Comparison of ENCODE assay signal across 12 cellular contexts in the genomic region with DNA sequence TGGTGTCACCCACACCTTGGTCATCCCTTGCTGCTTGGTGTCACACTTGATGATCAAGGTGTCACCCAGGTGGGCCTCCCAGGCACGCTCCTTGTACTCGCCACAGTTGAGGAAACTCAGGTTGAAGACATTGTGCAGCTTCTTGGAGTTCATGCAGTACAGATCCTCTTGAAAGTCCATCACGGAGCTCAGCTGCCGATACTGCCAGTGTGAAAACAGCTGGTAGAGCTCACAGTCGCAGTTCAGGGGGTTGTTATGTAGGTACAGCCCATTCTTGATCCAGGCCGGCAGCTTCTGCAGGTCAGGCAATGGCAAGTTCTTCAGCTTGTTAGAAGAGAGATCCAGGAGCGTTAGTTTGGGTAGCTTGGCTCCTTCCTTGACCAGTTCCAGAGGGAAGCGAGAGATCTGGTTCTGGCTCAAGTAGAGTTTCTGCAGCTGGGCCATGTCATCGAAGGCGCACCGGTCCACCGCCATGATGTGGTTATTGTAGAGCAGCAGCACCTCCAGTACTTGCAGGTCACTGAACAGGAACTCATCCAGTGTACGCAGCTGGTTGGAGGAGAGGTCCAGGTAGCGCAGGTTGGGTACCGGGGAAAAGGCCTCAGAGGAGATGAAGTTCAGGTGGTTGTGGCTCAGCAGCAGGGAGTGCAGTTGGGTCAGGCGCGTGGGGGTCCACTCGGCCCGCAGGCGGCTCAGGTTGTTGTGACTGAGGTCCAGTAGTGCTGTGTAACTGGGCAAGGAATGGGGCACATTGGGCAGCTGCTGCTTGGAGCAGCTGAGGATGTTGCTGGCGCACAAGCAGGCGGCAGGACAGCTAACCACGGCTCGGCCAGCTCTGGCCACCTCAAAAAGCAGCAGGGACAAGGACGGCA. TPM values are rescaled to one million over a fixed set of nuclear protein-coding genes. Genes with fewer than 3 reads are reported as not detected.
DNase-seq lines count a peak whose midpoint lies in the region; TF ChIP-seq lines count a peak whose summit lies in the region.
"Had no signal": no experiment of that assay in that cellular context is flagged by ENCODE, and none has a peak within 500 bp of the region (broad histone marks: within the 10 kb centered on the region; RNA-seq: fewer than 3 reads in every experiment).

No MANE protein-coding gene starts in this region.

- H3K36me3 ChIP-seq in BLaER1 (0 out of 2 replicates have a peak, but pooled peaks cover 8% of the 10 kb centered on the region), neural cell (ENCODE audit: insufficient read depth, low read length) (no peaks in the 10 kb centered on the region), SK-N-SH (replicated peaks in 1 of 2; ENCODE audit: control insufficient read depth in 1 of 2, insufficient read depth in 2 of 2, low read length in 1 of 2) (no peaks in the 10 kb centered on the region)
- H3K36me3 ChIP-seq: brain microvascular endothelial cell, HAP-1 had no signal

- H2AFZ ChIP-seq in neural cell (ENCODE audit: low read depth, low read length) (no peak overlapping the region), SK-N-SH (ENCODE audit: low read depth) (no peak overlapping the region)

- DNase-seq in Calu3 (no peak), chondrocyte (ENCODE audit: low spot score) (no peak), UCSD-AML1 (lab: John Stamatoyannopoulos, UW; ENCODE audit: unreplicated experiment) (no peak), HK-2 (ENCODE audit: unreplicated experiment) (no peak), SK-N-SH (no peak), NCI-H2227 treated with DMSO at 0.1 percent for 48 hours (lab: John Stamatoyannopoulos, UW) (no peak)
- DNase-seq: brain microvascular endothelial cell had no signal

- H4K20me1 ChIP-seq in BLaER1 (no peaks in the 10 kb centered on the region), neural cell (ENCODE audit: insufficient read depth) (no peaks in the 10 kb centered on the region), SK-N-SH (ENCODE audit: insufficient read depth) (no peaks in the 10 kb centered on the region)

- peak overlapping the region; percentile 64 for H3K4me3 Mint-ChIP-seq in Calu3 (ENCODE audit: low read depth, unreplicated experiment)
- H3K4me3 Mint-ChIP-seq in chondrocyte (ENCODE audit: unreplicated experiment) = peak overlapping the region; percentile 76

- CTCF ChIA-PET in Calu3 (lab: Charles Lee) = interaction anchor here (0.5 kb wide), 1 partner anchor 12 kb away, joined by 8 read pairs; no protein-coding TSS in a partner anchor
- CTCF ChIA-PET in SK-N-SH (lab: Yijun Ruan, JAX) = interaction anchor here (1.2 to 40.2 kb wide), 5 partner anchors 9 to 142 kb away, joined by 3 to 1710 read pairs (median 72); a partner anchor contains a TSS

- H3K9me2 ChIP-seq in neural cell (ENCODE audit: insufficient read depth, low read length) (no peaks in the 10 kb centered on the region), SK-N-SH (no peaks in the 10 kb centered on the region)

- H3K79me2 ChIP-seq in neural cell (replicated peaks; ENCODE audit: insufficient read depth, low read length) = no peaks in the 10 kb centered on the region
- H3K79me2 ChIP-seq in SK-N-SH (ENCODE audit: insufficient read depth) = no peaks in the 10 kb centered on the region

- no TSS peak for BruUV-seq in Calu3 (replicated peaks; lab: Mats Ljungman, UMichigan)

- H3K9me3 ChIP-seq in BLaER1 (no peaks in the 10 kb centered on the region), neural cell (ENCODE audit: low read length) (no peaks in the 10 kb centered on the region), SK-N-SH (no peaks in the 10 kb centered on the region)
- H3K9me3 ChIP-seq: HAP-1 had no signal

- POLR2A ChIA-PET in SK-N-SH (lab: Yijun Ruan, JAX) = interaction anchor here (1.0 kb wide), 1 partner anchor 25 kb away, joined by 3 read pairs; a partner anchor contains a TSS

- no peak for TF ChIP-seq CTCF in Calu3 (IDR thresholded peaks at IDR 0.05; ENCODE audit: unreplicated experiment)
- TF ChIP-seq CTCF in chondrocyte (IDR thresholded peaks at IDR 0.05) = no peak
- no peak for TF ChIP-seq CTCF in neural cell (IDR thresholded peaks at IDR 0.05; ENCODE audit: poor library complexity, severe bottlenecking)
- no peak for TF ChIP-seq CTCF in SK-N-SH (IDR thresholded peaks at IDR 0.05)

- peaks cover 9% of the 10 kb centered on the region for H3K4me1 Mint-ChIP-seq in Calu3 (ENCODE audit: low read depth, unreplicated experiment)
- H3K4me1 Mint-ChIP-seq in chondrocyte (ENCODE audit: low read depth) = peaks cover 20% of the 10 kb centered on the region

- 0 out of 2 replicates have a peak overlapping the region, but pooled peaks have one; percentile 81 for H3K4me3 ChIP-seq in BLaER1
- H3K4me3 ChIP-seq in neural cell (ENCODE audit: low read length) = peak overlapping the region; percentile 83
- no peak overlapping the region for H3K4me3 ChIP-seq in SK-N-SH (ENCODE audit: low read depth in 2 of 2, low read length in 1 of 2)

- no peaks in the 10 kb centered on the region for H3K9me3 Mint-ChIP-seq in Calu3 (ENCODE audit: low read depth, unreplicated experiment)
- no peaks in the 10 kb centered on the region for H3K9me3 Mint-ChIP-seq in chondrocyte (ENCODE audit: low read depth)

- intact Hi-C loops in Calu3 (cut with micrococcal nuclease; ENCODE audit: unreplicated experiment) = no loop called here

- TF ChIP-seq EP300 in neural cell (conservative IDR thresholded peaks at IDR 0.05; ENCODE audit: poor library complexity, severe bottlenecking) (no peak), SK-N-SH (IDR thresholded peaks at IDR 0.05; ENCODE audit: borderline replicate concordance in 1 of 2, low read depth in 1 of 2, low read length in 1 of 2) (no peak)

- H3K9ac ChIP-seq in BLaER1 (no peak overlapping the region), neural cell (ENCODE audit: low read length) (no peak overlapping the region), SK-N-SH (no peak overlapping the region)

- H3K27ac ChIP-seq in BLaER1 (no peak overlapping the region), neural cell (ENCODE audit: low read length) (no peak overlapping the region), SK-N-SH (ENCODE audit: low read depth in 2 of 2, low read length in 1 of 2) (no peak overlapping the region)
- H3K27ac ChIP-seq: brain microvascular endothelial cell had no signal

- H3K27me3 ChIP-seq in BLaER1 = no peaks in the 10 kb centered on the region
- no peaks in the 10 kb centered on the region for H3K27me3 ChIP-seq in neural cell (ENCODE audit: insufficient read depth, low read depth, low read length)
- H3K27me3 ChIP-seq in SK-N-SH (ENCODE audit: insufficient read depth) = no peaks in the 10 kb centered on the region; the same call in 1 of the 2 replicates

- H3F3A ChIP-seq in neural cell (ENCODE audit: insufficient read depth, low read length, poor library complexity, severe bottlenecking) (no peaks in the 10 kb centered on the region), SK-N-SH (replicated peaks; ENCODE audit: insufficient read depth) (no peaks in the 10 kb centered on the region)

- H3K27me3 Mint-ChIP-seq in Calu3 (ENCODE audit: unreplicated experiment) = peaks cover 40% of the 10 kb centered on the region
- H3K27me3 Mint-ChIP-seq in chondrocyte (ENCODE audit: low read depth) = peaks cover 5% of the 10 kb centered on the region

- 97% methylated on average over 23 of the region's 25 CpGs for WGBS in SK-N-SH (ENCODE audit: low lambda C conversion rate)

- no peaks in the 10 kb centered on the region for H3K36me3 Mint-ChIP-seq in Calu3 (ENCODE audit: insufficient read depth, unreplicated experiment)
- H3K36me3 Mint-ChIP-seq in chondrocyte (ENCODE audit: low read depth) = no peaks in the 10 kb centered on the region

- H3K4me1 ChIP-seq in BLaER1 (peaks cover 30% of the 10 kb centered on the region), SK-N-SH (ENCODE audit: control insufficient read depth in 1 of 2, insufficient read depth in 2 of 2, low read depth in 1 of 2, low read length in 1 of 2) (peaks cover 0 to 11% of the 10 kb centered on the region in 2 experiments; a peak in 1 of 4 replicates)

- H3K27ac Mint-ChIP-seq in Calu3 (ENCODE audit: unreplicated experiment) (no peak overlapping the region), chondrocyte (ENCODE audit: unreplicated experiment) (no peak overlapping the region)

- H3K4me2 ChIP-seq in BLaER1 (peak overlapping the region; percentile 94), neural cell (ENCODE audit: low read length) (no peak overlapping the region), SK-N-SH (no peak overlapping the region)

- no peak for TF ChIP-seq RAD21 in neural cell (conservative IDR thresholded peaks at IDR 0.05)
- no peak for TF ChIP-seq RAD21 in SK-N-SH (IDR thresholded peaks at IDR 0.05; ENCODE audit: low read length)

TF ChIP-seq in neural cell, 6 proteins besides CTCF, POLR2A, EP300 and RAD21 (continues in another document):
- TF ChIP-seq POLR2AphosphoS5 (IDR thresholded peaks at IDR 0.05) = no peak

RNA-seq across cellular contexts. Expression of a gene that starts 1.3 kb away (rescaled TPM):
- total RNA-seq in Calu3 (2022) = 1.3 and 1.5 TPM in 2 replicates
- 3.1 to 4.6 TPM (median 4.5 TPM) in 3 replicates for total RNA-seq in chondrocyte
- polyA plus RNA-seq in neural cell = 12.0 and 12.6 TPM in 2 replicates
- polyA minus RNA-seq in neural cell = 14.9 and 15.6 TPM in 2 replicates
- 0.93 and 0.95 TPM in 2 replicates for polyA plus RNA-seq in SK-N-SH (2012; rRNA removed)
- 0.85 and 0.94 TPM in 2 replicates for polyA plus RNA-seq in SK-N-SH (2012; cell fraction: cytosol; rRNA removed)
- polyA plus RNA-seq in SK-N-SH (2012; cell fraction: nucleus; rRNA removed) = 0.73 TPM in 2 replicates

RNA-seq across cellular contexts. Expression of a gene that starts 14.3 kb away (rescaled TPM):
- total RNA-seq in Calu3 (2022) = 9.0 and 9.6 TPM in 2 replicates
- 10.2 to 10.8 TPM (median 10.7 TPM) in 3 replicates for total RNA-seq in chondrocyte
- 7.2 and 9.2 TPM in 2 replicates for polyA plus RNA-seq in neural cell
- polyA minus RNA-seq in neural cell = 9.8 and 11.7 TPM in 2 replicates
- 5.4 and 8.9 TPM in 2 replicates for polyA plus RNA-seq in SK-N-SH (2012; rRNA removed)
- polyA plus RNA-seq in SK-N-SH (2012; cell fraction: cytosol; rRNA removed) = 3.5 and 4.9 TPM in 2 replicates
- 13.0 and 13.3 TPM in 2 replicates for polyA plus RNA-seq in SK-N-SH (2012; cell fraction: nucleus; rRNA removed)

RNA-seq across cellular contexts. Expression of a gene that starts 24.5 kb away (rescaled TPM):
- total RNA-seq in Calu3 (2022) (4.3 and 4.5 TPM in 2 replicates), chondrocyte (3.6 to 4.3 TPM (median 4.3 TPM) in 3 replicates)
- polyA plus RNA-seq in neural cell (14.3 and 16.9 TPM in 2 replicates), SK-N-SH (2012; rRNA removed) (3.9 and 4.0 TPM in 2 replicates)
- polyA minus RNA-seq in neural cell = 11.4 and 12.7 TPM in 2 replicates
- 1.5 and 2.7 TPM in 2 replicates for polyA plus RNA-seq in SK-N-SH (2012; cell fraction: cytosol; rRNA removed)
- polyA plus RNA-seq in SK-N-SH (2012; cell fraction: nucleus; rRNA removed) = 12.7 and 20.3 TPM in 2 replicates

RNA-seq across cellular contexts. Expression of a gene that starts 31.4 kb away (rescaled TPM):
- total RNA-seq in Calu3 (2022) (not detected in 2 replicates), chondrocyte (not detected in 3 replicates)
- polyA plus RNA-seq in neural cell (9.7 and 13.2 TPM in 2 replicates), SK-N-SH (2012; rRNA removed) (not detected in 2 replicates)
- 12.4 and 14.1 TPM in 2 replicates for polyA minus RNA-seq in neural cell
- not detected in 2 replicates for polyA plus RNA-seq in SK-N-SH (2012; cell fraction: cytosol; rRNA removed)
- 0.08 TPM in 1 of 2 replicates, not detected in the other for polyA plus RNA-seq in SK-N-SH (2012; cell fraction: nucleus; rRNA removed)
- total RNA-seq: activated CD8-positive, alpha-beta memory T cell treated with anti-CD3 and anti-CD28 coated beads for 36 hours; esophagus mucosa had no signal

RNA-seq across cellular contexts. Expression of a gene that starts 40.2 kb away (rescaled TPM):
- 6.3 and 6.5 TPM in 2 replicates for total RNA-seq in Calu3 (2022)
- total RNA-seq in chondrocyte = 10.7 to 11.3 TPM (median 10.8 TPM) in 3 replicates
- 10.6 and 10.9 TPM in 2 replicates for polyA plus RNA-seq in neural cell
- 20.0 and 21.8 TPM in 2 replicates for polyA minus RNA-seq in neural cell
- polyA plus RNA-seq in SK-N-SH (2012; rRNA removed) = 4.0 and 4.8 TPM in 2 replicates
- polyA plus RNA-seq in SK-N-SH (2012; cell fraction: cytosol; rRNA removed) = 6.5 and 7.4 TPM in 2 replicates
- 1.5 and 3.3 TPM in 2 replicates for polyA plus RNA-seq in SK-N-SH (2012; cell fraction: nucleus; rRNA removed)

Comparison
In these comparisons a context has a peak if more than half of its experiments do, and no peak if none do; other contexts are left out.
1. H3K4me3 ChIP-seq: peak in BLaER1 (single experiment) and neural cell (single experiment); none in SK-N-SH (0 of 2).